In genomic region chr3:32493437-32494414, GRCh38 we compare ENCODE assay signal across 11 cellular contexts. TPM values are rescaled to one million over a fixed set of nuclear protein-coding genes. Genes with fewer than 3 reads are reported as not detected.
A peak's percentile ranks its signal among the peaks of the same experiment; 100 is the strongest.
DNase-seq lines count a peak whose midpoint lies in the region; ATAC-seq, FAIRE-seq and TF ChIP-seq lines count a peak whose summit lies in the region.
"Had no signal": no experiment of that assay in that cellular context is flagged by ENCODE, and none has a peak within 500 bp of the region (broad histone marks: within the 10 kb centered on the region; RNA-seq: fewer than 3 reads in every experiment).

No MANE protein-coding gene starts in this region.

- no peaks in the 10 kb centered on the region for H3K27me3 ChIP-seq in BLaER1 treated with 17β-estradiol and CSF1 and Interleukin-3, amounts not matched to agents 10 nM and 100 nM
- H3K27me3 ChIP-seq in small intestine (ENCODE audit: control insufficient read depth in 2 of 2, insufficient read depth in 2 of 2, low read length in 2 of 2) = no peaks in the 10 kb centered on the region
- H3K27me3 ChIP-seq: BE2C had no signal

- H3K4me3 ChIP-seq in BLaER1 treated with 17β-estradiol and CSF1 and Interleukin-3, amounts not matched to agents 10 nM and 100 nM = no peak overlapping the region
- H3K4me3 ChIP-seq in small intestine (ENCODE audit: low read depth in 1 of 2, low read length in 2 of 2) = peak overlapping the region in 1 of 2 donors; percentile 2

- no peaks in the 10 kb centered on the region for H3K36me3 Mint-ChIP-seq in glutamatergic neuron (ENCODE audit: unreplicated experiment)

- H3K4me1 Mint-ChIP-seq in glutamatergic neuron (ENCODE audit: low read depth, unreplicated experiment) = no peaks in the 10 kb centered on the region

- peaks cover 22 to 75% (median 45%) of the 10 kb centered on the region in 10 experiments for H3K4me1 ChIP-seq in BLaER1 treated with 17β-estradiol and CSF1 and Interleukin-3, amounts not matched to agents 10 nM and 100 nM
- H3K4me1 ChIP-seq in small intestine (ENCODE audit: control insufficient read depth in 2 of 2, insufficient read depth in 1 of 2, low read depth in 1 of 2, low read length in 1 of 2) = peaks cover 0 to 7% of the 10 kb centered on the region in 2 donors
- H3K4me1 ChIP-seq: BE2C had no signal

- H4K20me1 ChIP-seq in BLaER1 treated with 17β-estradiol and CSF1 and Interleukin-3, amounts not matched to agents 10 nM and 100 nM = peaks cover 39 to 87% (median 68%) of the 10 kb centered on the region in 11 experiments; a peak in 20 of 22 replicates

- no peak overlapping the region for H3K9ac ChIP-seq in BLaER1 treated with 17β-estradiol and CSF1 and Interleukin-3, amounts not matched to agents 10 nM and 100 nM

- 70 to 84% (median 73%) methylated on average over 3 of the region's 3 CpGs for WGBS in small intestine, 3 donors

- H3K36me3 ChIP-seq in BLaER1 treated with 17β-estradiol and CSF1 and Interleukin-3, amounts not matched to agents 10 nM and 100 nM = peaks cover 29 to 94% (median 57%) of the 10 kb centered on the region in 11 experiments; a peak in 21 of 22 replicates
- peaks cover 0 to 4% of the 10 kb centered on the region in 2 donors for H3K36me3 ChIP-seq in small intestine (ENCODE audit: control insufficient read depth in 2 of 2, insufficient read depth in 2 of 2, low read length in 2 of 2)
- H3K36me3 ChIP-seq: BE2C had no signal

- no peak for FAIRE-seq in small intestine (lab: Jason Lieb, UNC)

- DNase-seq in GM19240 (ENCODE audit: insufficient read length, low spot score) (peak; percentile 44), astrocyte of the hippocampus (ENCODE audit: low read depth, low spot score) (peak; percentile 48), small intestine (no peak), HPDE6-E6E7 (ENCODE audit: extremely low spot score) (no peak), glutamatergic neuron (no peak)
- no peak for DNase-seq in activated CD8-positive, alpha-beta memory T cell treated with anti-CD3 and anti-CD28 coated beads, Interleukin-2, amount 50 U/mL, for 48 hours
- DNase-seq: activated naive CD8-positive, alpha-beta T cell treated with anti-CD3 and anti-CD28 coated beads, Interleukin-2, amount 10 ng/mL, durations not matched to agents 7 days and 5 days; BE2C; SHP77 had no signal

- no peak overlapping the region for H3K27ac Mint-ChIP-seq in glutamatergic neuron (ENCODE audit: unreplicated experiment)
- H3K27ac Mint-ChIP-seq: activated naive CD8-positive, alpha-beta T cell treated with anti-CD3 and anti-CD28 coated beads, Interleukin-2, amount 10 ng/mL, durations not matched to agents 7 days and 5 days had no signal

- H3K9me3 ChIP-seq in BLaER1 treated with 17β-estradiol and CSF1 and Interleukin-3, amounts not matched to agents 10 nM and 100 nM (replicated peaks in 1 of 11) = peaks cover 0 to 5% (median 0%) of the 10 kb centered on the region in 11 experiments; a peak in 2 of 22 replicates
- no peaks in the 10 kb centered on the region for H3K9me3 ChIP-seq in small intestine (ENCODE audit: control insufficient read depth, low read depth)
- H3K9me3 ChIP-seq: BE2C had no signal

- peak overlapping the region in 10 of 11 experiments; percentile 25 to 96 (median 62); a peak in 20 of 22 replicates for H3K4me2 ChIP-seq in BLaER1 treated with 17β-estradiol and CSF1 and Interleukin-3, amounts not matched to agents 10 nM and 100 nM

- no peaks in the 10 kb centered on the region for H3K27me3 Mint-ChIP-seq in glutamatergic neuron (ENCODE audit: unreplicated experiment)
- H3K27me3 Mint-ChIP-seq: activated naive CD8-positive, alpha-beta T cell treated with anti-CD3 and anti-CD28 coated beads, Interleukin-2, amount 10 ng/mL, durations not matched to agents 7 days and 5 days had no signal

- H3K27ac ChIP-seq in BLaER1 treated with 17β-estradiol and CSF1 and Interleukin-3, amounts not matched to agents 10 nM and 100 nM = peak overlapping the region in 3 of 11 experiments; percentile 10 to 32 (median 18); a peak in 3 of 22 replicates
- no peak overlapping the region for H3K27ac ChIP-seq in small intestine (ENCODE audit: low read depth in 1 of 2, low read length in 1 of 2)

- H3K4me3 Mint-ChIP-seq in glutamatergic neuron (ENCODE audit: unreplicated experiment) = no peak overlapping the region
- H3K4me3 Mint-ChIP-seq: activated naive CD8-positive, alpha-beta T cell treated with anti-CD3 and anti-CD28 coated beads, Interleukin-2, amount 10 ng/mL, durations not matched to agents 7 days and 5 days had no signal

- no peaks in the 10 kb centered on the region for H3K9me3 Mint-ChIP-seq in glutamatergic neuron (ENCODE audit: unreplicated experiment)
- H3K9me3 Mint-ChIP-seq: activated naive CD8-positive, alpha-beta T cell treated with anti-CD3 and anti-CD28 coated beads, Interleukin-2, amount 10 ng/mL, durations not matched to agents 7 days and 5 days had no signal

- peak; percentile 80 for ATAC-seq in HG03045 (IDR thresholded peaks at IDR 0.05; ENCODE audit: unreplicated experiment)

- TF ChIP-seq CTCF in glutamatergic neuron (IDR thresholded peaks at IDR 0.05; ENCODE audit: partially characterized antibody, unreplicated experiment) = no peak

RNA-seq across cellular contexts. Expression of gene CMTM6, which starts 8.9 kb away (rescaled TPM):
- 10 to 100 TPM in 1 of 3 donors, 1 to 10 TPM in 2; 7.3 to 25.7 (median 9.4) TPM for polyA plus RNA-seq in small intestine
- total RNA-seq in glutamatergic neuron (ENCODE audit: unreplicated experiment) = 17.5 TPM

Comparison
In these comparisons a context has a peak if more than half of its experiments do, and no peak if none do; other contexts are left out.
1. DNase-seq: peak in GM19240 (single experiment) and astrocyte of the hippocampus (single experiment); none in small intestine (single experiment), HPDE6-E6E7 (single experiment), glutamatergic neuron (single experiment) and activated CD8-positive, alpha-beta memory T cell treated with anti-CD3 and anti-CD28 coated beads, Interleukin-2, amount 50 U/mL, for 48 hours (single experiment).